ENCODE assay signal across 26 cellular contexts in the genomic region with DNA sequence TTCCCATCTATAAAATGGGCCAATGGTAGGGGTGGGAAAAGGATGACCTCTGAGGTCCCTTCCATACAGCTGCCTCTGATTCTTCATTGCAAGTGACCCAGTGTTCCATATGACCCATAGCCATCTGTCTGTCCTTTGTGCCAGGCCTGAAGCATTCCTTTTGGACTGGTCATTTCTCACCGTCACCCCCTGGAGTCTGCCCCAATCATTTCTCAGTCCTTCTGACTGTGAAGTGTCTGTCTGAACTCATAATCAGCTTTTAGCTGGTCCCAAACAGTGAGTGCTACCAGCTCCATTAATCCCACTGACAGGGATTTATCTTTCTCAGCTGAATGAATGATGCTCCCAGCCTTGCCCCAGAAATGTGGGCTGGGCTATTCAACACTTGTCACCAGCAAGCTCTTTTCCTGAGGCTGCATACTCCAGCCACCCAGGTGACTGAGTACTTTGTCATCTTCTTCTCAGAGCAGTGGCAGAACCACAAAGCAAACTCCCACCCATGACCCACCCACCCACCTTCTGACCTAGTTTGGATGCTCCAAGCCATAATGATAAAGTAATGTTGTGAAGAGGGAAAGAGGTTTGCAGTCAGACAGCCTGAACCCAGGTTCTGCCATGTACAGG. TPM values are rescaled to one million over a fixed set of nuclear protein-coding genes. Genes with fewer than 3 reads are reported as not detected.
"Had no signal": no experiment of that assay in that cellular context is flagged by ENCODE, and none has a peak within 500 bp of the region (broad histone marks: within the 10 kb centered on the region; RNA-seq: fewer than 3 reads in every experiment).

No MANE protein-coding gene starts in this region.

- H3K9me3 ChIP-seq: mucosa of descending colon had no signal

- H3K27me3 ChIP-seq: body of pancreas, neural progenitor cell, upper lobe of left lung had no signal

- H3K4me1 Mint-ChIP-seq: activated B cell treated with CpG ODN at 0.5 μM for 24 hours; activated CD4-positive, alpha-beta memory T cell treated with anti-CD3 and anti-CD28 coated beads, Interleukin-2, amount 10 ng/mL, durations not matched to agents 7 days and 5 days; activated naive CD4-positive, alpha-beta T cell treated with anti-CD3 and anti-CD28 coated beads, Interleukin-2, amount 10 ng/mL, durations not matched to agents 7 days and 5 days had no signal

- H3K27ac ChIP-seq: body of pancreas, neural progenitor cell, spleen, upper lobe of left lung had no signal

- DNase-seq: activated B cell treated with CpG ODN at 0.5 μM for 24 hours; activated CD4-positive, alpha-beta memory T cell treated with anti-CD3 and anti-CD28 coated beads, Interleukin-2, amount 10 ng/mL, durations not matched to agents 7 days and 5 days; activated CD4-positive, alpha-beta T cell treated with anti-CD3 and anti-CD28 coated beads for 48 hours; activated effector memory CD4-positive, alpha-beta T cell treated with anti-CD3 and anti-CD28 coated beads, Interleukin-2, amount 50 U/mL, for 16 hours; activated naive CD4-positive, alpha-beta T cell treated with anti-CD3 and anti-CD28 coated beads, Interleukin-2, amount 10 ng/mL, durations not matched to agents 7 days and 5 days; activated naive CD8-positive, alpha-beta T cell treated with anti-CD3 and anti-CD28 coated beads, Interleukin-2, amount 50 U/mL, for 24 hours; body of pancreas; dermis blood vessel endothelial cell; effector CD8-positive, alpha-beta T cell; foreskin melanocyte; glutamatergic neuron; hypothalamus; left cardiac atrium; mucosa of descending colon; retina; spleen; stimulated activated CD4-positive, alpha-beta T cell treated with anti-CD3 and anti-CD28 coated beads, Interleukin-4, amount 100 ng/mL, for 1 hour; stimulated activated naive CD4-positive, alpha-beta T cell treated with Interleukin-2 at 50 U/mL for 16 hours; T1000; upper lobe of left lung had no signal

- H3K36me3 Mint-ChIP-seq: activated naive CD4-positive, alpha-beta T cell treated with anti-CD3 and anti-CD28 coated beads, Interleukin-2, amount 10 ng/mL, durations not matched to agents 7 days and 5 days; neural progenitor cell had no signal

- H3K27ac Mint-ChIP-seq: activated B cell treated with CpG ODN at 0.5 μM for 24 hours; activated CD4-positive, alpha-beta memory T cell treated with anti-CD3 and anti-CD28 coated beads, Interleukin-2, amount 10 ng/mL, durations not matched to agents 7 days and 5 days; activated naive CD4-positive, alpha-beta T cell treated with anti-CD3 and anti-CD28 coated beads, Interleukin-2, amount 10 ng/mL, durations not matched to agents 7 days and 5 days; activated naive CD8-positive, alpha-beta T cell treated with anti-CD3 and anti-CD28 coated beads, Interleukin-2, amount 50 U/mL, for 24 hours; memory B cell; neural progenitor cell; T-helper 1 cell treated with Interleukin-12 subunit alpha and Interleukin-12 subunit beta and Interleukin-4 antibody, amounts not matched to agents 30 μg/mL and 1 μg/mL, for 36 hours had no signal

- H3K4me3 Mint-ChIP-seq: activated B cell treated with CpG ODN at 0.5 μM for 24 hours; activated CD4-positive, alpha-beta memory T cell treated with anti-CD3 and anti-CD28 coated beads, Interleukin-2, amount 10 ng/mL, durations not matched to agents 7 days and 5 days; activated naive CD4-positive, alpha-beta T cell treated with anti-CD3 and anti-CD28 coated beads, Interleukin-2, amount 10 ng/mL, durations not matched to agents 7 days and 5 days; activated naive CD8-positive, alpha-beta T cell treated with anti-CD3 and anti-CD28 coated beads, Interleukin-2, amount 50 U/mL, for 24 hours; memory B cell; neural progenitor cell; T-helper 1 cell treated with Interleukin-12 subunit alpha and Interleukin-12 subunit beta and Interleukin-4 antibody, amounts not matched to agents 30 μg/mL and 1 μg/mL, for 36 hours had no signal

- H3K36me3 ChIP-seq: neural progenitor cell, spleen, upper lobe of left lung had no signal

- ATAC-seq: activated naive CD8-positive, alpha-beta T cell treated with anti-CD3 and anti-CD28 coated beads, Interleukin-2, amount 50 U/mL, for 24 hours; body of pancreas; esophagus mucosa; left cardiac atrium; mucosa of descending colon had no signal

- H3K4me1 ChIP-seq: body of pancreas had no signal

- H3K4me3 ChIP-seq: body of pancreas, mucosa of descending colon, neural progenitor cell, spleen, upper lobe of left lung had no signal

RNA-seq across cellular contexts. Expression of gene KCNIP1, which starts 37.4 kb away (rescaled TPM):
- total RNA-seq: activated B cell treated with CpG ODN at 0.5 μM for 24 hours; activated CD4-positive, alpha-beta memory T cell treated with anti-CD3 and anti-CD28 coated beads, Interleukin-2, amount 10 ng/mL, durations not matched to agents 7 days and 5 days; esophagus mucosa; left cardiac atrium; lower leg skin had no signal
- polyA plus RNA-seq: endothelial cell of umbilical vein had no signal
